9 cellular contexts compared by ENCODE assay signal in genomic region chr2:241036964-241037421, GRCh38. TPM values are rescaled to one million over a fixed set of nuclear protein-coding genes. Genes with fewer than 3 reads are reported as not detected.
DNase-seq lines count a peak whose midpoint lies in the region; ATAC-seq and TF ChIP-seq lines count a peak whose summit lies in the region.
"Had no signal": no experiment of that assay in that cellular context is flagged by ENCODE, and none has a peak within 500 bp of the region (broad histone marks: within the 10 kb centered on the region; RNA-seq: fewer than 3 reads in every experiment).

No MANE protein-coding gene starts in this region.

- H3K4me3 ChIP-seq in coronary artery, result peak overlapping the region; percentile 65

- no peak for TF ChIP-seq CTCF in coronary artery (IDR thresholded peaks at IDR 0.05)

- DNase-seq in activated CD4-positive, alpha-beta T cell treated with anti-CD3 and anti-CD28 coated beads, Interleukin-2, amount 10 ng/mL, durations not matched to agents 7 days and 5 days, result no peak
- no peak for DNase-seq in activated CD4-positive, alpha-beta T cell treated with anti-CD3 and anti-CD28 coated beads for 48 hours
- DNase-seq in coronary artery (ENCODE audit: low spot score) (no peak), substantia nigra (lab: John Stamatoyannopoulos, UW) (no peak), NCI-H1417 treated with DMSO at 0.1 percent for 48 hours (lab: John Stamatoyannopoulos, UW) (no peak)
- peak in 1 of 2 donors; percentile 22 for DNase-seq in stimulated activated naive CD8-positive, alpha-beta T cell treated with anti-CD3 and anti-CD28 coated beads, Interleukin-15, amount 100 ng/mL, for 72 hours
- no peak for DNase-seq in stimulated activated CD4-positive, alpha-beta T cell treated with anti-CD3 and anti-CD28 coated beads, Interleukin-12 subunit alpha, Interleukin-12 subunit beta, amount 100 ng/mL, for 4 hours

- ATAC-seq in HG03520 (IDR thresholded peaks at IDR 0.05; ENCODE audit: unreplicated experiment), result peak; percentile 29
- no peak for ATAC-seq in stimulated activated naive CD8-positive, alpha-beta T cell treated with anti-CD3 and anti-CD28 coated beads, Interleukin-15, amount 100 ng/mL, for 72 hours

- H3K4me3 Mint-ChIP-seq in activated CD4-positive, alpha-beta T cell treated with anti-CD3 and anti-CD28 coated beads, Interleukin-2, amount 10 ng/mL, durations not matched to agents 7 days and 5 days, result peak overlapping the region; percentile 64
- H3K4me3 Mint-ChIP-seq in stimulated activated naive CD8-positive, alpha-beta T cell treated with anti-CD3 and anti-CD28 coated beads, Interleukin-15, amount 100 ng/mL, for 72 hours, result peak overlapping the region; percentile 35 to 81

- H3K27ac Mint-ChIP-seq in activated CD4-positive, alpha-beta T cell treated with anti-CD3 and anti-CD28 coated beads, Interleukin-2, amount 10 ng/mL, durations not matched to agents 7 days and 5 days, result peak overlapping the region; percentile 83
- peak overlapping the region; percentile 50 to 52 for H3K27ac Mint-ChIP-seq in stimulated activated naive CD8-positive, alpha-beta T cell treated with anti-CD3 and anti-CD28 coated beads, Interleukin-15, amount 100 ng/mL, for 72 hours

- H3K4me1 Mint-ChIP-seq in activated CD4-positive, alpha-beta T cell treated with anti-CD3 and anti-CD28 coated beads, Interleukin-2, amount 10 ng/mL, durations not matched to agents 7 days and 5 days, result peaks cover 36% of the 10 kb centered on the region
- H3K4me1 Mint-ChIP-seq in stimulated activated naive CD8-positive, alpha-beta T cell treated with anti-CD3 and anti-CD28 coated beads, Interleukin-15, amount 100 ng/mL, for 72 hours, result peaks cover 43% of the 10 kb centered on the region

- H3K27me3 Mint-ChIP-seq in activated CD4-positive, alpha-beta T cell treated with anti-CD3 and anti-CD28 coated beads, Interleukin-2, amount 10 ng/mL, durations not matched to agents 7 days and 5 days, result peaks cover 2% of the 10 kb centered on the region
- no peaks in the 10 kb centered on the region for H3K27me3 Mint-ChIP-seq in stimulated activated naive CD8-positive, alpha-beta T cell treated with anti-CD3 and anti-CD28 coated beads, Interleukin-15, amount 100 ng/mL, for 72 hours

- H3K27ac ChIP-seq in coronary artery, result no peak overlapping the region
- no peak overlapping the region for H3K27ac ChIP-seq in substantia nigra (ENCODE audit: low read depth, low read length, poor library complexity, severe bottlenecking)
- H3K27ac ChIP-seq: epithelial cell of prostate had no signal

- CTCF ChIA-PET in activated CD4-positive, alpha-beta T cell treated with anti-CD3 and anti-CD28 coated beads, Interleukin-2, amount 10 ng/mL, durations not matched to agents 7 days and 5 days (lab: Charles Lee), result no interaction called here

- no peaks in the 10 kb centered on the region for H3K9me3 Mint-ChIP-seq in activated CD4-positive, alpha-beta T cell treated with anti-CD3 and anti-CD28 coated beads, Interleukin-2, amount 10 ng/mL, durations not matched to agents 7 days and 5 days
- H3K9me3 Mint-ChIP-seq in stimulated activated naive CD8-positive, alpha-beta T cell treated with anti-CD3 and anti-CD28 coated beads, Interleukin-15, amount 100 ng/mL, for 72 hours, result no peaks in the 10 kb centered on the region

- H3K36me3 Mint-ChIP-seq in activated CD4-positive, alpha-beta T cell treated with anti-CD3 and anti-CD28 coated beads, Interleukin-2, amount 10 ng/mL, durations not matched to agents 7 days and 5 days (ENCODE audit: low read depth), result no peaks in the 10 kb centered on the region

- POLR2A ChIA-PET in activated CD4-positive, alpha-beta T cell treated with anti-CD3 and anti-CD28 coated beads, Interleukin-2, amount 10 ng/mL, durations not matched to agents 7 days and 5 days (lab: Charles Lee), result no interaction called here

RNA-seq across cellular contexts. Expression of gene SNED1, which starts 38.6 kb away (rescaled TPM):
- 1 to 10 TPM; 6.1 to 8.6 TPM for total RNA-seq in activated CD4-positive, alpha-beta T cell treated with anti-CD3 and anti-CD28 coated beads, Interleukin-2, amount 10 ng/mL, durations not matched to agents 7 days and 5 days
